In the genomic region with DNA sequence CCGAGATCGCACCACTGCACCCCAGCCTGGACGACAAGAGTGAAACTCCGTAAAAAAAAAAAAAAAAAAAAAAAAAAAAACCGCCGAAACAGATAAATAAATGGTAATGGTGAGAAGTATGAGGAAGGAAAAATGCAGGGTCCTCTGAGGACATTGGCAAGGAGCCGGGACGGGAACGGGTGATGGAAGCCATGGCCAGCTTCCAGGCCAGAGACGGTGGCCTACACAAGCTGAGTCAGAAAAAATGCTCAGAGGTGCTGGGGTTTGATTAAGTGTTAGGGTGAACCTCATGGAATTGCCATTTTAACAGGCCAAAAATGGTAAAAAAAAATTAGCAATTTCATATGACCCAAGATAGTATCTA, we compare ENCODE assay signal across 8 cellular contexts. TPM values are rescaled to one million over a fixed set of nuclear protein-coding genes. Genes with fewer than 3 reads are reported as not detected.
DNase-seq lines count a peak whose midpoint lies in the region; ATAC-seq lines count a peak whose summit lies in the region.

No MANE protein-coding gene starts in this region.

- no peak overlapping the region for H4K8ac ChIP-seq in neuronal stem cell (ENCODE audit: low read depth, low read length)

- H3K36me3 Mint-ChIP-seq in activated CD8-positive, alpha-beta memory T cell treated with anti-CD3 and anti-CD28 coated beads, Interleukin-2, amount 10 ng/mL, durations not matched to agents 7 days and 5 days: no peaks in the 10 kb centered on the region
- no peaks in the 10 kb centered on the region for H3K36me3 Mint-ChIP-seq in T-helper 17 cell (ENCODE audit: low read depth)

- H3K27ac ChIP-seq in neuronal stem cell (replicated peaks; ENCODE audit: low read length): no peak overlapping the region

- H3K79me1 ChIP-seq in neuronal stem cell (ENCODE audit: low read depth, low read length): peaks cover 11% of the 10 kb centered on the region

- H3K23ac ChIP-seq in neuronal stem cell (ENCODE audit: low read depth, low read length, poor library complexity): no peak overlapping the region

- H3K18ac ChIP-seq in neuronal stem cell (ENCODE audit: low read length): no peak overlapping the region

- CTCF ChIA-PET in activated CD8-positive, alpha-beta memory T cell treated with anti-CD3 and anti-CD28 coated beads, Interleukin-2, amount 10 ng/mL, durations not matched to agents 7 days and 5 days (lab: Charles Lee): interaction anchor here (0.8 to 6.3 kb wide), 7 partner anchors 11 to 69 kb away, joined by 3 to 39 read pairs (median 6); a partner anchor contains a TSS

- peaks cover 0 to 4% of the 10 kb centered on the region in 2 donors for H3K36me3 ChIP-seq in neuronal stem cell (replicated peaks in 1 of 2; ENCODE audit: control insufficient read depth in 2 of 2, insufficient read depth in 2 of 2, low read length in 2 of 2)

- H3K14ac ChIP-seq in neuronal stem cell (ENCODE audit: low read length): peak overlapping the region; percentile 21

- H3K27me3 ChIP-seq in neuronal stem cell (ENCODE audit: control insufficient read depth in 3 of 3, insufficient read depth in 3 of 3, low read depth in 1 of 3, low read length in 3 of 3): no peaks in the 10 kb centered on the region

- H2BK5ac ChIP-seq in neuronal stem cell (ENCODE audit: low read length): no peak overlapping the region

- H3K4me1 Mint-ChIP-seq in activated CD8-positive, alpha-beta memory T cell treated with anti-CD3 and anti-CD28 coated beads, Interleukin-2, amount 10 ng/mL, durations not matched to agents 7 days and 5 days: peaks cover 26% of the 10 kb centered on the region
- H3K4me1 Mint-ChIP-seq in T-helper 17 cell: peaks cover 28% of the 10 kb centered on the region

- H2AK5ac ChIP-seq in neuronal stem cell (ENCODE audit: low read depth, low read length): no peak overlapping the region

- H3K9me3 ChIP-seq in T-helper 17 cell (ENCODE audit: control insufficient read depth, low read length, poor library complexity, severe bottlenecking) (no peaks in the 10 kb centered on the region), neuronal stem cell (replicated peaks in 1 of 2; ENCODE audit: control insufficient read depth in 2 of 2, insufficient read depth in 1 of 2, low read depth in 1 of 2, low read length in 2 of 2) (no peaks in the 10 kb centered on the region)

- peak overlapping the region; percentile 57 for H3K4me2 ChIP-seq in neuronal stem cell (ENCODE audit: insufficient read depth, low read length, poor library complexity, severe bottlenecking)

- no peak for ATAC-seq in activated CD8-positive, alpha-beta memory T cell treated with anti-CD3 and anti-CD28 coated beads, Interleukin-2, amount 10 ng/mL, durations not matched to agents 7 days and 5 days
- ATAC-seq in T-helper 17 cell (no peak), GM21619 (IDR thresholded peaks at IDR 0.05; ENCODE audit: unreplicated experiment) (no peak), GM18511 (IDR thresholded peaks at IDR 0.05; ENCODE audit: unreplicated experiment) (no peak)

- no peak overlapping the region for H2BK120ac ChIP-seq in neuronal stem cell (ENCODE audit: low read depth, low read length)

- DNase-seq in activated CD8-positive, alpha-beta memory T cell treated with anti-CD3 and anti-CD28 coated beads, Interleukin-2, amount 10 ng/mL, durations not matched to agents 7 days and 5 days: no peak
- DNase-seq in activated CD8-positive, alpha-beta memory T cell treated with anti-CD3 and anti-CD28 coated beads, Interleukin-2, amount 50 U/mL, for 48 hours: no peak
- DNase-seq in T-helper 17 cell (no peak), fibroblast of peridontal ligament (ENCODE audit: extremely low read depth) (peak; percentile 86), neuronal stem cell (ENCODE audit: low spot score) (no peak), NK-92 (lab: John Stamatoyannopoulos, UW; ENCODE audit: unreplicated experiment) (no peak)

- no peaks in the 10 kb centered on the region for H3K27me3 Mint-ChIP-seq in activated CD8-positive, alpha-beta memory T cell treated with anti-CD3 and anti-CD28 coated beads, Interleukin-2, amount 10 ng/mL, durations not matched to agents 7 days and 5 days
- H3K27me3 Mint-ChIP-seq in T-helper 17 cell: no peaks in the 10 kb centered on the region

- no peak overlapping the region for H4K91ac ChIP-seq in neuronal stem cell (ENCODE audit: low read depth, low read length, poor library complexity)

- no CpG with 5 or more reads among the region's 10 CpGs for WGBS in neuronal stem cell (ENCODE audit: extremely low coverage in 2 of 2, insufficient read length in 2 of 2, insufficient replicate concordance in 1 of 2), 2 donors

- H3K27ac Mint-ChIP-seq in activated CD8-positive, alpha-beta memory T cell treated with anti-CD3 and anti-CD28 coated beads, Interleukin-2, amount 10 ng/mL, durations not matched to agents 7 days and 5 days: peak overlapping the region; percentile 95
- peak overlapping the region; percentile 85 for H3K27ac Mint-ChIP-seq in T-helper 17 cell

- peak overlapping the region; percentile 86 for H2AFZ ChIP-seq in neuronal stem cell (ENCODE audit: low read length)

- no peak overlapping the region for H3K9ac ChIP-seq in neuronal stem cell (ENCODE audit: low read depth, low read length, poor library complexity)

- H2BK12ac ChIP-seq in neuronal stem cell (ENCODE audit: low read length): no peak overlapping the region

- H2BK15ac ChIP-seq in neuronal stem cell (ENCODE audit: low read length): peak overlapping the region; percentile 55

- H3K4me3 Mint-ChIP-seq in activated CD8-positive, alpha-beta memory T cell treated with anti-CD3 and anti-CD28 coated beads, Interleukin-2, amount 10 ng/mL, durations not matched to agents 7 days and 5 days: peak overlapping the region; percentile 89
- peak overlapping the region; percentile 94 for H3K4me3 Mint-ChIP-seq in T-helper 17 cell

- H3K4me1 ChIP-seq in neuronal stem cell (ENCODE audit: control insufficient read depth in 2 of 2, insufficient read depth in 1 of 2, low read depth in 1 of 2, low read length in 2 of 2): peaks cover 4 to 9% of the 10 kb centered on the region in 2 donors

- no peaks in the 10 kb centered on the region for H3K9me3 Mint-ChIP-seq in activated CD8-positive, alpha-beta memory T cell treated with anti-CD3 and anti-CD28 coated beads, Interleukin-2, amount 10 ng/mL, durations not matched to agents 7 days and 5 days (ENCODE audit: low read depth)

- peak overlapping the region in 1 of 2 donors; percentile 94 for H3K4me3 ChIP-seq in neuronal stem cell (ENCODE audit: low read length in 2 of 2)

- no peak overlapping the region for H3K4ac ChIP-seq in neuronal stem cell (ENCODE audit: low read length)

RNA-seq across cellular contexts. Expression of a gene that starts 0.9 kb away (rescaled TPM):
- 1 to 10 TPM; 8.1 to 8.4 TPM for total RNA-seq in activated CD8-positive, alpha-beta memory T cell treated with anti-CD3 and anti-CD28 coated beads, Interleukin-2, amount 10 ng/mL, durations not matched to agents 7 days and 5 days
- 1 to 10 TPM; 4.2 to 5.3 TPM for total RNA-seq in T-helper 17 cell
- polyA plus RNA-seq in neuronal stem cell (2013, experiment 1 of 2): 16.2 TPM
- polyA plus RNA-seq in neuronal stem cell (2013, experiment 2 of 2): 16.7 TPM

RNA-seq across cellular contexts. Expression of a gene that starts 20.1 kb away (rescaled TPM):
- 10 to 100 TPM; 77.7 to 94.0 TPM for total RNA-seq in activated CD8-positive, alpha-beta memory T cell treated with anti-CD3 and anti-CD28 coated beads, Interleukin-2, amount 10 ng/mL, durations not matched to agents 7 days and 5 days
- 10 to 100 TPM; 62.4 to 73.0 TPM for total RNA-seq in T-helper 17 cell
- 240 TPM for polyA plus RNA-seq in neuronal stem cell (2013, experiment 1 of 2)
- 222 TPM for polyA plus RNA-seq in neuronal stem cell (2013, experiment 2 of 2)

RNA-seq across cellular contexts. Expression of a gene that starts 30.0 kb away (rescaled TPM):
- 10 to 100 TPM; 51.7 to 59.3 TPM for total RNA-seq in activated CD8-positive, alpha-beta memory T cell treated with anti-CD3 and anti-CD28 coated beads, Interleukin-2, amount 10 ng/mL, durations not matched to agents 7 days and 5 days
- 10 to 100 TPM; 31.0 to 31.9 TPM for total RNA-seq in T-helper 17 cell
- 16.3 TPM for polyA plus RNA-seq in neuronal stem cell (2013, experiment 1 of 2)
- polyA plus RNA-seq in neuronal stem cell (2013, experiment 2 of 2): 17.0 TPM
